ENCODE assay signal across 9 cellular contexts in the genomic region with DNA sequence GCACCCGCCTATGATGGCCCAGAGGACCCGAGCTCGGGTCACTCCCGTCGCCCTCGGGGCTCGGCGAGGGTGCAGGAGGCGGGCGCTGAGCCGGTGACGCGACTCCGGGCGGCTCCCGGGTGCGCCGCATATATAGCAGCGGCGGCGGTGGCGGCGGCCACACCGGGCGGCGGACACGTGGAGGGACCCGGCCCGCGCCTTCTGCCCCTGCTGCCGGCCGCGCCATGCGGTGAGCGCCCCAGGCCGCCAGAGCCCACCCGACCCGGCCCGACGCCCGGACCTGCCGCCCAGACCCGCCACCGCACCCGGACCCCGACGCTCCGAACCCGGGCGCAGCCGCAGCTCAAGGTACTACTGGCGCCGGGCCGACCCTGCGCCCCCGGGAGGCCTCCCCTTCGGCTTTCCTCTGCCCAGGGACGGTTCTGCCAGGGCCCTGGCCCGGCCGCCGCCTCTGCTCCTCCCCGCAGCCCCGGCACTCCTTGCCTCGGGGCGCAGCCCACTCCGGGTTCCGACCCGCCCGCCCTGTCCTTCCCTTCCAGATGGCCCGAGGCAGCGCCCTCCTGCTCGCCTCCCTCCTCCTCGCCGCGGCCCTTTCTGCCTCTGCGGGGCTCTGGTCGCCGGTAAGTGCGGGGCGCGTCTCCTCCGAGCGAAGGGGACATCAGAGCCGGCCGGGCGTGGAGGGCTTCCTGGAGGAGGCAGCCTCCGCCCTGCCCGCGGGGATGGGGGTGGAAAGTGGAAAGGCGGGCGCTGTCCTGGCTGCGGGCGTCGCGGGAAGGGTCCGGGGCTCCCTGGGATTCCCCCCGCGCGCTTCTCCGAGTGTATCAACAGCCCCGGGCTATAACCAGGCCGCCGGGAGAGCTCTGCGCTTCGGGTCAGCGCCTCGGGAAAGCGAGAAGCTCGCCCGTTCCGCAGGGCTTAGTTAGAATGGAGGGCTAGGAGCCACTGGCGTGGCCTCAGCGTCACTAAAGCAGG. TPM values are rescaled to one million over a fixed set of nuclear protein-coding genes. Genes with fewer than 3 reads are reported as not detected.
DNase-seq lines count a peak whose midpoint lies in the region; TF ChIP-seq lines count a peak whose summit lies in the region.
"Had no signal": no experiment of that assay in that cellular context is flagged by ENCODE, and none has a peak within 500 bp of the region (broad histone marks: within the 10 kb centered on the region; RNA-seq: fewer than 3 reads in every experiment).

A gene with protein sequence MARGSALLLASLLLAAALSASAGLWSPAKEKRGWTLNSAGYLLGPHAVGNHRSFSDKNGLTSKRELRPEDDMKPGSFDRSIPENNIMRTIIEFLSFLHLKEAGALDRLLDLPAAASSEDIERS (plus strand): TSS at position 160 of the 972 bp plus-strand sequence. CDS start 380 bp downstream, at position 540.

- intact Hi-C loops in cardiac septum (cut with DNase I) (no loop called here), spleen (cut with DNase I; ENCODE audit: low total_unique reads) (no loop called here)

- POLR2A ChIA-PET in SK-N-SH (lab: Yijun Ruan, JAX), result interaction anchor here (1.2 kb wide), 1 partner anchor 206 kb away, joined by 3 read pairs; no protein-coding TSS in a partner anchor

- DNase-seq in NCI-H82 (lab: John Stamatoyannopoulos, UW), result peak; percentile 23
- no peak for DNase-seq in NCI-H82 treated with DMSO at 0.1 percent for 48 hours (lab: John Stamatoyannopoulos, UW; ENCODE audit: unreplicated experiment)
- peak; percentile 91 for DNase-seq in SK-N-SH
- DNase-seq in cardiac septum (ENCODE audit: low spot score), result peak; percentile 69
- DNase-seq in spleen, result no peak
- no peak for DNase-seq in Ammon's horn (ENCODE audit: low spot score)
- DNase-seq in COLO829 (ENCODE audit: low spot score), result no peak
- no peak for DNase-seq in COR-L47 (lab: John Stamatoyannopoulos, UW)
- DNase-seq: DND-41 had no signal

- H3K9me2 ChIP-seq in SK-N-SH, result no peaks in the 10 kb centered on the region

- no peaks in the 10 kb centered on the region for H3F3A ChIP-seq in SK-N-SH (replicated peaks; ENCODE audit: insufficient read depth)

- H3K4me1 ChIP-seq in SK-N-SH (ENCODE audit: control insufficient read depth in 1 of 2, insufficient read depth in 2 of 2, low read depth in 1 of 2, low read length in 1 of 2) (peaks cover 0 to 37% of the 10 kb centered on the region in 2 experiments; a peak in 1 of 4 replicates), spleen (peaks cover 0 to 18% (median 11%) of the 10 kb centered on the region in 6 donors)

- CTCF ChIA-PET in SK-N-SH (lab: Yijun Ruan, JAX), result interaction anchor here (0.7 to 0.8 kb wide), 3 partner anchors 11 to 35 kb away, joined by 3 read pairs; no protein-coding TSS in a partner anchor

- H3K9ac ChIP-seq in SK-N-SH, result no peak within 1 kb of the TSS

- TF ChIP-seq POLR2A in spleen (IDR thresholded peaks at IDR 0.05), result no peak

- 42% methylated on average over 29 of the region's 113 CpGs for WGBS in SK-N-SH (ENCODE audit: low lambda C conversion rate)
- WGBS in spleen, 5 donors, result 4 to 9% (median 5%) methylated on average over 81 to 113 of the region's 113 CpGs; no CpG with 5 or more reads in 1 of the 5 donors

- H4K20me1 ChIP-seq in SK-N-SH (ENCODE audit: insufficient read depth), result no peaks in the 10 kb centered on the region

- TF ChIP-seq CTCF in SK-N-SH (IDR thresholded peaks at IDR 0.05), result no peak
- TF ChIP-seq CTCF in spleen (IDR thresholded peaks at IDR 0.05 in 8 of 11, conservative IDR thresholded peaks at IDR 0.05 in 3 of 11), result no peak

- H3K27ac ChIP-seq in SK-N-SH (ENCODE audit: low read depth in 2 of 2, low read length in 1 of 2), result peak within 1 kb of the TSS in 1 of 2 experiments; percentile 58; a peak in 1 of 4 replicates
- no peak within 1 kb of the TSS for H3K27ac ChIP-seq in spleen

- no peaks in the 10 kb centered on the region for H3K79me2 ChIP-seq in SK-N-SH (ENCODE audit: insufficient read depth)

- no peak for TF ChIP-seq EP300 in SK-N-SH (IDR thresholded peaks at IDR 0.05; ENCODE audit: borderline replicate concordance in 1 of 2, low read depth in 1 of 2, low read length in 1 of 2)

- H3K27me3 ChIP-seq in SK-N-SH (ENCODE audit: insufficient read depth) (peaks cover 39% of the 10 kb centered on the region), spleen (replicated peaks in 1 of 7) (peaks cover 4 to 72% (median 33%) of the 10 kb centered on the region in 7 donors)

- H3K36me3 ChIP-seq in SK-N-SH (replicated peaks in 1 of 2; ENCODE audit: control insufficient read depth in 1 of 2, insufficient read depth in 2 of 2, low read length in 1 of 2), result no peaks in the 10 kb centered on the region
- H3K36me3 ChIP-seq in spleen, result no peaks in the 10 kb centered on the region

- peak within 1 kb of the TSS in 1 of 2 experiments; percentile 43; a peak in 2 of 4 replicates for H3K4me3 ChIP-seq in SK-N-SH (ENCODE audit: low read depth in 2 of 2, low read length in 1 of 2)
- H3K4me3 ChIP-seq in spleen, result peak within 1 kb of the TSS in 7 of 8 donors; percentile 17 to 61 (median 27)

- TF ChIP-seq RAD21 in SK-N-SH (IDR thresholded peaks at IDR 0.05; ENCODE audit: low read length), result no peak

- H3K4me2 ChIP-seq in SK-N-SH, result peak within 1 kb of the TSS; percentile 65; the same call in 1 of the 2 replicates

- H3K9me3 ChIP-seq in SK-N-SH (no peaks in the 10 kb centered on the region), spleen (no peaks in the 10 kb centered on the region)

- no peak within 1 kb of the TSS for H2AFZ ChIP-seq in SK-N-SH (ENCODE audit: low read depth)

TF ChIP-seq in SK-N-SH, 30 proteins besides CTCF, POLR2A, EP300 and RAD21 (continues in another document):
- TF ChIP-seq SMC3 (IDR thresholded peaks at IDR 0.05; ENCODE audit: low read depth, low read length) (no peak), ELF1 (IDR thresholded peaks at IDR 0.05) (no peak), MXI1 (IDR thresholded peaks at IDR 0.05; ENCODE audit: low read depth, low read length) (peak; percentile 52; the same call in 1 of the 2 replicates), MEF2A (IDR thresholded peaks at IDR 0.05; ENCODE audit: borderline replicate concordance, low read depth) (no peak)
- TF ChIP-seq, protein P1, sequence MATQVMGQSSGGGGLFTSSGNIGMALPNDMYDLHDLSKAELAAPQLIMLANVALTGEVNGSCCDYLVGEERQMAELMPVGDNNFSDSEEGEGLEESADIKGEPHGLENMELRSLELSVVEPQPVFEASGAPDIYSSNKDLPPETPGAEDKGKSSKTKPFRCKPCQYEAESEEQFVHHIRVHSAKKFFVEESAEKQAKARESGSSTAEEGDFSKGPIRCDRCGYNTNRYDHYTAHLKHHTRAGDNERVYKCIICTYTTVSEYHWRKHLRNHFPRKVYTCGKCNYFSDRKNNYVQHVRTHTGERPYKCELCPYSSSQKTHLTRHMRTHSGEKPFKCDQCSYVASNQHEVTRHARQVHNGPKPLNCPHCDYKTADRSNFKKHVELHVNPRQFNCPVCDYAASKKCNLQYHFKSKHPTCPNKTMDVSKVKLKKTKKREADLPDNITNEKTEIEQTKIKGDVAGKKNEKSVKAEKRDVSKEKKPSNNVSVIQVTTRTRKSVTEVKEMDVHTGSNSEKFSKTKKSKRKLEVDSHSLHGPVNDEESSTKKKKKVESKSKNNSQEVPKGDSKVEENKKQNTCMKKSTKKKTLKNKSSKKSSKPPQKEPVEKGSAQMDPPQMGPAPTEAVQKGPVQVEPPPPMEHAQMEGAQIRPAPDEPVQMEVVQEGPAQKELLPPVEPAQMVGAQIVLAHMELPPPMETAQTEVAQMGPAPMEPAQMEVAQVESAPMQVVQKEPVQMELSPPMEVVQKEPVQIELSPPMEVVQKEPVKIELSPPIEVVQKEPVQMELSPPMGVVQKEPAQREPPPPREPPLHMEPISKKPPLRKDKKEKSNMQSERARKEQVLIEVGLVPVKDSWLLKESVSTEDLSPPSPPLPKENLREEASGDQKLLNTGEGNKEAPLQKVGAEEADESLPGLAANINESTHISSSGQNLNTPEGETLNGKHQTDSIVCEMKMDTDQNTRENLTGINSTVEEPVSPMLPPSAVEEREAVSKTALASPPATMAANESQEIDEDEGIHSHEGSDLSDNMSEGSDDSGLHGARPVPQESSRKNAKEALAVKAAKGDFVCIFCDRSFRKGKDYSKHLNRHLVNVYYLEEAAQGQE (IDR thresholded peaks at IDR 0.05; ENCODE audit: low read depth, low read length), result no peak
- TF ChIP-seq, protein P2, sequence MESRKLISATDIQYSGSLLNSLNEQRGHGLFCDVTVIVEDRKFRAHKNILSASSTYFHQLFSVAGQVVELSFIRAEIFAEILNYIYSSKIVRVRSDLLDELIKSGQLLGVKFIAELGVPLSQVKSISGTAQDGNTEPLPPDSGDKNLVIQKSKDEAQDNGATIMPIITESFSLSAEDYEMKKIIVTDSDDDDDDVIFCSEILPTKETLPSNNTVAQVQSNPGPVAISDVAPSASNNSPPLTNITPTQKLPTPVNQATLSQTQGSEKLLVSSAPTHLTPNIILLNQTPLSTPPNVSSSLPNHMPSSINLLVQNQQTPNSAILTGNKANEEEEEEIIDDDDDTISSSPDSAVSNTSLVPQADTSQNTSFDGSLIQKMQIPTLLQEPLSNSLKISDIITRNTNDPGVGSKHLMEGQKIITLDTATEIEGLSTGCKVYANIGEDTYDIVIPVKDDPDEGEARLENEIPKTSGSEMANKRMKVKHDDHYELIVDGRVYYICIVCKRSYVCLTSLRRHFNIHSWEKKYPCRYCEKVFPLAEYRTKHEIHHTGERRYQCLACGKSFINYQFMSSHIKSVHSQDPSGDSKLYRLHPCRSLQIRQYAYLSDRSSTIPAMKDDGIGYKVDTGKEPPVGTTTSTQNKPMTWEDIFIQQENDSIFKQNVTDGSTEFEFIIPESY (IDR thresholded peaks at IDR 0.05; ENCODE audit: borderline replicate concordance, low read depth), result no peak
- TF ChIP-seq, protein P3, sequence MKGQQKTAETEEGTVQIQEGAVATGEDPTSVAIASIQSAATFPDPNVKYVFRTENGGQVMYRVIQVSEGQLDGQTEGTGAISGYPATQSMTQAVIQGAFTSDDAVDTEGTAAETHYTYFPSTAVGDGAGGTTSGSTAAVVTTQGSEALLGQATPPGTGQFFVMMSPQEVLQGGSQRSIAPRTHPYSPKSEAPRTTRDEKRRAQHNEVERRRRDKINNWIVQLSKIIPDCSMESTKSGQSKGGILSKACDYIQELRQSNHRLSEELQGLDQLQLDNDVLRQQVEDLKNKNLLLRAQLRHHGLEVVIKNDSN (IDR thresholded peaks at IDR 0.05; ENCODE audit: borderline replicate concordance, low read depth), result no peak
- TF ChIP-seq, protein P4, sequence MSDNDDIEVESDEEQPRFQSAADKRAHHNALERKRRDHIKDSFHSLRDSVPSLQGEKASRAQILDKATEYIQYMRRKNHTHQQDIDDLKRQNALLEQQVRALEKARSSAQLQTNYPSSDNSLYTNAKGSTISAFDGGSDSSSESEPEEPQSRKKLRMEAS (IDR thresholded peaks at IDR 0.05; ENCODE audit: low read depth), result no peak

RNA-seq across cellular contexts. Expression of the gene that starts here (rescaled TPM):
- 1.6 and 1.8 TPM in 2 replicates for polyA plus RNA-seq in SK-N-SH (2012; rRNA removed)
- 2.0 and 2.5 TPM in 2 replicates for polyA plus RNA-seq in SK-N-SH (2012; cell fraction: cytosol; rRNA removed)
- 0.44 and 1.1 TPM in 2 replicates for polyA plus RNA-seq in SK-N-SH (2012; cell fraction: nucleus; rRNA removed)
- 0.30 TPM for total RNA-seq in cardiac septum
- not detected for total RNA-seq in spleen
- polyA plus RNA-seq in spleen, result not detected

Comparison
In these comparisons a context has a peak if more than half of its experiments do, and no peak if none do; other contexts are left out.
1. DNase-seq: peak in NCI-H82 (single experiment) and SK-N-SH (single experiment); none in NCI-H82 treated with DMSO at 0.1 percent for 48 hours (single experiment), spleen (single experiment), Ammon's horn (single experiment), COLO829 (single experiment) and COR-L47 (single experiment).
2. Peak in DNase-seq in cardiac septum; RNA of the gene not detected or under 1 TPM.